ENCODE assay signal across 10 cellular contexts in the genomic region with DNA sequence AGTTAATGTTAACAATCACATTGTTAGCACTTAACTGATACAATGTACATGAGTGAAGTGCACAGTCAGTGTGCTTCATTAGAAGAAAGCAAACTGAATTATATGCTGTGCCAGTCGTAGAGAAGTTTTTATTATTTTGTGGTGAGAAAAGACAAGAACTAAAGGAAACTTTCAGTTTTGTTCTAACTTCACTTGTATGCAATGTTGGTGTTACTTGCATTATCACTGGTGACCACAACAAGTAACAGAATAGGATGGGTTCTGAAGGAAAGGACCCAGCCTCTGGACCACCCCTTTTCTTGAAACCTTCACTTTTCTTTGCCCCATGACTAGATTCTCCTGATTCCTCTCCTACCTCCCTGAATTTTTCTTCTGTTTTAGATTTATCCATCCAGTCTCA.
"Had no signal": no experiment of that assay in that cellular context is flagged by ENCODE, and none has a peak within 500 bp of the region (broad histone marks: within the 10 kb centered on the region; RNA-seq: fewer than 3 reads in every experiment).

No MANE protein-coding gene starts in this region.

- H3K27ac ChIP-seq: GM23248, HL-60 had no signal

- H3K27ac Mint-ChIP-seq: HFFc6 had no signal

- H3K4me3 ChIP-seq: GM23248, HAP-1 had no signal

- H3K27me3 Mint-ChIP-seq: IgD-negative memory B cell had no signal

- H3K9me3 ChIP-seq: HAP-1 had no signal

- DNase-seq: GM23248, GOT3, H7, HFFc6, KBM-7 had no signal

- H2AFZ ChIP-seq: GM23248 had no signal

- H3K4me3 Mint-ChIP-seq: HFFc6, IgD-negative memory B cell had no signal

- ATAC-seq: HCT116, HepG2 had no signal

- H3K36me3 ChIP-seq: HAP-1 had no signal

- H3K9me3 Mint-ChIP-seq: IgD-negative memory B cell had no signal

- H3K4me1 Mint-ChIP-seq: IgD-negative memory B cell had no signal

- H3K4me1 ChIP-seq: HAP-1 had no signal

- H3K36me3 Mint-ChIP-seq: IgD-negative memory B cell had no signal

- H3K9ac ChIP-seq: GM23248 had no signal
